11 cellular contexts compared by ENCODE assay signal in the genomic region with DNA sequence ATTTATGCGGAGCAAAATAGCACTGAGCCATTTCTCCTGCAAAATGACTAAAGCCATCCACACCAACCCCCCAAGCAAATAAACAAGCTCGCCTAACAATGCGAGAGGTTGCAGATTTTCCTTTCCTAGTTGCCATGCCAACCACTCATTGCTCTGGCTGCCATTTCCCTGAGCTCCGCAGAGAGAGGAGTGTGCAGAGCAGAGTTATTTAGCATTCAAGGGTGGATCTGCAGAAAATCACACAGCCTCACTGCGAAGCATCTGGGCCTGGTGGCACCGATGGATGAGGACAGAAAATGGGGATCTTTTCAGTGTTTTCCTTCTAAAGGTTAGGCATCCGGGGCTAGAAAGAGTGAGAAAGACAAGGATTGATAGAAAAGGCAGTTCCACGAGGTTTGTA.
A peak's percentile ranks its signal among the peaks of the same experiment; 100 is the strongest.
DNase-seq lines count a peak whose midpoint lies in the region; ATAC-seq and TF ChIP-seq lines count a peak whose summit lies in the region.
"Had no signal": no experiment of that assay in that cellular context is flagged by ENCODE, and none has a peak within 500 bp of the region (broad histone marks: within the 10 kb centered on the region; RNA-seq: fewer than 3 reads in every experiment).

No MANE protein-coding gene starts in this region.

- no peak for ATAC-seq in GM19035 (IDR thresholded peaks at IDR 0.05; ENCODE audit: unreplicated experiment)
- no peak for ATAC-seq in activated CD8-positive, alpha-beta memory T cell treated with anti-CD3 and anti-CD28 coated beads, Interleukin-2, amount 10 ng/mL, durations not matched to agents 7 days and 5 days

- H3K27me3 ChIP-seq in SJCRH30 = no peaks in the 10 kb centered on the region
- H3K27me3 ChIP-seq: testis had no signal

- peaks cover 15% of the 10 kb centered on the region for H3K4me1 ChIP-seq in SJCRH30
- H3K4me1 ChIP-seq: testis had no signal

- peak overlapping the region; percentile 44 for H3K4me3 Mint-ChIP-seq in progenitor cell of endocrine pancreas (ENCODE audit: low read depth)
- no peak overlapping the region for H3K4me3 Mint-ChIP-seq in activated CD8-positive, alpha-beta memory T cell treated with anti-CD3 and anti-CD28 coated beads, Interleukin-2, amount 10 ng/mL, durations not matched to agents 7 days and 5 days

- H3K9me3 Mint-ChIP-seq in progenitor cell of endocrine pancreas (ENCODE audit: low read depth) = no peaks in the 10 kb centered on the region
- H3K9me3 Mint-ChIP-seq in activated CD8-positive, alpha-beta memory T cell treated with anti-CD3 and anti-CD28 coated beads, Interleukin-2, amount 10 ng/mL, durations not matched to agents 7 days and 5 days (ENCODE audit: low read depth) = no peaks in the 10 kb centered on the region

- peak; percentile 81 for DNase-seq in NCI-H146 (lab: John Stamatoyannopoulos, UW)
- peak; percentile 23 to 42 for DNase-seq in SJCRH30
- peak; percentile 21 to 75 for DNase-seq in hippocampal formation (lab: John Stamatoyannopoulos, UW)
- no peak for DNase-seq in progenitor cell of endocrine pancreas (ENCODE audit: low spot score, unreplicated experiment)
- no peak for DNase-seq in cortex of kidney (lab: John Stamatoyannopoulos, UW)
- no peak for DNase-seq in activated CD8-positive, alpha-beta memory T cell treated with anti-CD3 and anti-CD28 coated beads, Interleukin-2, amount 10 ng/mL, durations not matched to agents 7 days and 5 days
- DNase-seq: activated T-cell treated with anti-CD3 and anti-CD28 coated beads for 4 hours, HCEC 1CT, Right ventricle myocardium superior, testis had no signal

- CTCF ChIA-PET in activated CD8-positive, alpha-beta memory T cell treated with anti-CD3 and anti-CD28 coated beads, Interleukin-2, amount 10 ng/mL, durations not matched to agents 7 days and 5 days (lab: Charles Lee) = no interaction called here

- TF ChIP-seq CTCF in progenitor cell of endocrine pancreas (IDR thresholded peaks at IDR 0.05; ENCODE audit: unreplicated experiment) = no peak

- H3K36me3 ChIP-seq in SJCRH30 = 0 out of 2 replicates have a peak, but pooled peaks cover 2% of the 10 kb centered on the region

- H3K27me3 Mint-ChIP-seq in progenitor cell of endocrine pancreas = no peaks in the 10 kb centered on the region
- no peaks in the 10 kb centered on the region for H3K27me3 Mint-ChIP-seq in activated CD8-positive, alpha-beta memory T cell treated with anti-CD3 and anti-CD28 coated beads, Interleukin-2, amount 10 ng/mL, durations not matched to agents 7 days and 5 days

- H3K4me3 ChIP-seq in SJCRH30 = peak overlapping the region; percentile 37
- H3K4me3 ChIP-seq: testis had no signal

- peak overlapping the region; percentile 82 for H3K27ac Mint-ChIP-seq in progenitor cell of endocrine pancreas
- H3K27ac Mint-ChIP-seq in activated CD8-positive, alpha-beta memory T cell treated with anti-CD3 and anti-CD28 coated beads, Interleukin-2, amount 10 ng/mL, durations not matched to agents 7 days and 5 days = no peak overlapping the region

- no peaks in the 10 kb centered on the region for H3K36me3 Mint-ChIP-seq in progenitor cell of endocrine pancreas (ENCODE audit: insufficient read depth)
- no peaks in the 10 kb centered on the region for H3K36me3 Mint-ChIP-seq in activated CD8-positive, alpha-beta memory T cell treated with anti-CD3 and anti-CD28 coated beads, Interleukin-2, amount 10 ng/mL, durations not matched to agents 7 days and 5 days

- peak overlapping the region; percentile 88 for H3K27ac ChIP-seq in SJCRH30
- H3K27ac ChIP-seq: testis had no signal

- no peaks in the 10 kb centered on the region for H3K9me3 ChIP-seq in SJCRH30 (replicated peaks)
- H3K9me3 ChIP-seq: testis had no signal

- H3K4me1 Mint-ChIP-seq in progenitor cell of endocrine pancreas (ENCODE audit: low read depth) = peaks cover 5% of the 10 kb centered on the region
- no peaks in the 10 kb centered on the region for H3K4me1 Mint-ChIP-seq in activated CD8-positive, alpha-beta memory T cell treated with anti-CD3 and anti-CD28 coated beads, Interleukin-2, amount 10 ng/mL, durations not matched to agents 7 days and 5 days

Comparison
In these comparisons a context has a peak if more than half of its experiments do, and no peak if none do; other contexts are left out.
1. DNase-seq: peak in NCI-H146 (single experiment), SJCRH30 (2 of 2) and hippocampal formation (2 of 2); none in progenitor cell of endocrine pancreas (single experiment), cortex of kidney (single experiment) and activated CD8-positive, alpha-beta memory T cell treated with anti-CD3 and anti-CD28 coated beads, Interleukin-2, amount 10 ng/mL, durations not matched to agents 7 days and 5 days (single experiment).